ENCODE assay signal across 8 cellular contexts in the genomic region with DNA sequence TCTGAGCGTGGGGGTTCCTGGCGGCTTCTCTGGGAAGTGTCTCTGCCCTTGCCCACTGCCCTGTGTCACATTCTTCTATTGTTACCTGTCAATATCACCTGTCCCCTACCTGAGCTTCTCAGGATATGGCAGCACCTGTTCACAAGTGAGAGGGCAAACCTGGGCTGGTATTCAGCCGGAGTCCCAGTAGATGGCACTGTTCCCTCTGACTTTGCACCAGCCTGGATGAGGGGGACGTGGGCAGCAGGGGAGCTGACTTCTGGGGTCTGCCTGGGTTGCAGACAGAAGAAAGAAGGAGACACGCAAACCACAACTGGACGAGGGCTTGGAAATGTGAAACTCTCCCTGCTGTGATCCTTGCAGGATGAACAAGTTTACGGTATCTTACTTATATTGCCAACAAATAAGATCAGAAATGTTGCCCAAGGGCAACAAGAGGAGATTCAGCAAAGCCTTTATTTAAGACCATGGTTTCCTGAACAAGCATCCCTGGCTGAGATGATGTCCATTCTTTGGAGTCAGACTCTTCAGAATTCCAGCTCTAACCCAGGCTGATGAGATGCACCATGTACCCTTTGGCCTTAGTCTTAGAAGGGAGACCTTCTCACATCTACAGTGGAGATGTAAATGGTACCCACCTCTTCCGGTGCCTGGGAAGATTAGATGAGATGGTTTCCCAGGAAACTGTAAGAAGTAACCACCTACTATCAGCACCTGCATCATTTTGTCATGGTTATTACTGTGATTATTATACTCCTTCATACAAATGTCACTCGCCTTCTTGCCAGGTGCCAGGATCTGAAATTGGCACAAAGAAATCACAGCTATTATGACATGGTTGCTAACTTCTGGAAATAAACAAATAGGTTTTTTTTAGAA.
DNase-seq lines count a peak whose midpoint lies in the region; ATAC-seq and TF ChIP-seq lines count a peak whose summit lies in the region.

No MANE protein-coding gene starts in this region.

- ATAC-seq in IMR-90 (ENCODE audit: low read depth) (no peak), left lobe of liver (peak; percentile 28)
- no peak for ATAC-seq in CD4-positive, alpha-beta T cell (ENCODE audit: poor library complexity)
- no peak for ATAC-seq in stimulated activated memory B cell treated with anti-CD40 and anti-IgM and Interleukin-4, amounts not matched to agents 10 μg/mL and 1 μg/mL and 100 μg/mL, for 72 hours

- H3K18ac ChIP-seq in IMR-90 (ENCODE audit: low read depth, low read length) = no peak overlapping the region

- no peak overlapping the region for H3K4me2 ChIP-seq in IMR-90 (ENCODE audit: low read depth, low read length)

- in situ Hi-C loops in Caki2 (cut with HindIII; ENCODE audit: low pct_unique_long_range_greater_than_20kb, low sequenced_read_pairs) (no loop called here), IMR-90 (cut with MboI; ENCODE audit: low sequenced_read_pairs) (no loop called here)

- H2BK20ac ChIP-seq in IMR-90 (ENCODE audit: low read depth, low read length) = no peak overlapping the region

- no peak overlapping the region for H3K27ac ChIP-seq in IMR-90 (ENCODE audit: insufficient read depth, low read length)
- no peak overlapping the region for H3K27ac ChIP-seq in WERI-Rb-1
- no peak overlapping the region for H3K27ac ChIP-seq in CD4-positive, alpha-beta T cell (ENCODE audit: low read depth, low read length)

- H2AK5ac ChIP-seq in IMR-90 (ENCODE audit: low read depth, low read length) = no peak overlapping the region

- POLR2A ChIA-PET in IMR-90 (lab: Charles Lee; ENCODE audit: unreplicated experiment) = no interaction called here
- POLR2A ChIA-PET in CD4-positive, alpha-beta T cell (lab: Charles Lee) = interaction anchor here (0.8 kb wide), 1 partner anchor 11 kb away, joined by 4 read pairs; no protein-coding TSS in a partner anchor

- peaks cover 9% of the 10 kb centered on the region for H3K9me3 ChIP-seq in IMR-90 (ENCODE audit: control insufficient read depth, insufficient read depth, low read length)
- no peaks in the 10 kb centered on the region for H3K9me3 ChIP-seq in WERI-Rb-1 (ENCODE audit: severe bottlenecking)
- no peaks in the 10 kb centered on the region for H3K9me3 ChIP-seq in CD4-positive, alpha-beta T cell (ENCODE audit: control insufficient read depth, low read length)

- BruUV-seq in IMR-90 (replicated peaks; lab: Mats Ljungman, UMichigan) = no TSS peak

- H3K27me3 ChIP-seq in IMR-90 (ENCODE audit: control insufficient read depth, insufficient read depth, low read length) = no peaks in the 10 kb centered on the region
- peaks cover 53% of the 10 kb centered on the region for H3K27me3 ChIP-seq in WERI-Rb-1 (ENCODE audit: insufficient read depth, low read depth, severe bottlenecking)
- no peaks in the 10 kb centered on the region for H3K27me3 ChIP-seq in CD4-positive, alpha-beta T cell (ENCODE audit: control insufficient read depth, insufficient read depth, low read length)

- no peak overlapping the region for H2BK5ac ChIP-seq in IMR-90 (ENCODE audit: low read depth, low read length, poor library complexity, severe bottlenecking)

- no peak overlapping the region for H3K4ac ChIP-seq in IMR-90 (ENCODE audit: low read depth, low read length)

- no peaks in the 10 kb centered on the region for H3K9me1 ChIP-seq in IMR-90 (ENCODE audit: insufficient read depth, low read length)

- no peak overlapping the region for H3K27ac Mint-ChIP-seq in CD4-positive, alpha-beta T cell
- no peak overlapping the region for H3K27ac Mint-ChIP-seq in stimulated activated memory B cell treated with anti-CD40 and anti-IgM and Interleukin-4, amounts not matched to agents 10 μg/mL and 1 μg/mL and 100 μg/mL, for 72 hours

- peak; percentile 25 for TF ChIP-seq CTCF in IMR-90 (conservative IDR thresholded peaks at IDR 0.05; ENCODE audit: low read depth, low read length)
- peak; percentile 76 for TF ChIP-seq CTCF in WERI-Rb-1 (IDR thresholded peaks at IDR 0.05; ENCODE audit: low read depth, low read length)
- no peak for TF ChIP-seq CTCF in CD4-positive, alpha-beta T cell (IDR thresholded peaks at IDR 0.05)

- WGBS in IMR-90 (ENCODE audit: extremely low coverage in 2 of 2, insufficient read length in 1 of 2), 2 experiments = 40% methylated on average over 1 of the region's 9 CpGs; no CpG with 5 or more reads in 1 of the 2 experiments

- H2AK9ac ChIP-seq in IMR-90 (replicated peaks; ENCODE audit: low read depth, low read length, poor library complexity) = no peak overlapping the region

- no peak overlapping the region for H3K14ac ChIP-seq in IMR-90 (replicated peaks; ENCODE audit: low read depth, low read length)

- H3K56ac ChIP-seq in IMR-90 (ENCODE audit: extremely low read depth, insufficient read depth, low read length) = no peak overlapping the region

- H3K79me1 ChIP-seq in IMR-90 (ENCODE audit: low read depth in 1 of 2, low read length in 2 of 2) = no peaks in the 10 kb centered on the region

- DNase-seq in Caki2 (ENCODE audit: low read depth) (peak; percentile 30), IMR-90 (no peak), WERI-Rb-1 (peak; percentile 23), left lobe of liver (ENCODE audit: low spot score) (no peak), cerebellum (ENCODE audit: low spot score) (no peak), GDM1 (lab: John Stamatoyannopoulos, UW) (no peak)
- no peak for DNase-seq in CD4-positive, alpha-beta T cell

- no peak overlapping the region for H4K8ac ChIP-seq in IMR-90 (ENCODE audit: low read depth in 2 of 2, low read length in 2 of 2)

- peaks cover 5% of the 10 kb centered on the region for H3K9me3 Mint-ChIP-seq in CD4-positive, alpha-beta T cell
- peaks cover 6% of the 10 kb centered on the region for H3K9me3 Mint-ChIP-seq in stimulated activated memory B cell treated with anti-CD40 and anti-IgM and Interleukin-4, amounts not matched to agents 10 μg/mL and 1 μg/mL and 100 μg/mL, for 72 hours

- no peak overlapping the region for H3K4me3 ChIP-seq in IMR-90 (ENCODE audit: insufficient read depth, low read depth, low read length)
- no peak overlapping the region for H3K4me3 ChIP-seq in WERI-Rb-1 (ENCODE audit: low read depth, low read length)

- peaks cover 12% of the 10 kb centered on the region for H3K27me3 Mint-ChIP-seq in CD4-positive, alpha-beta T cell
- H3K27me3 Mint-ChIP-seq in stimulated activated memory B cell treated with anti-CD40 and anti-IgM and Interleukin-4, amounts not matched to agents 10 μg/mL and 1 μg/mL and 100 μg/mL, for 72 hours = no peaks in the 10 kb centered on the region

- no peaks in the 10 kb centered on the region for H3K4me1 Mint-ChIP-seq in CD4-positive, alpha-beta T cell (ENCODE audit: low read depth)
- H3K4me1 Mint-ChIP-seq in stimulated activated memory B cell treated with anti-CD40 and anti-IgM and Interleukin-4, amounts not matched to agents 10 μg/mL and 1 μg/mL and 100 μg/mL, for 72 hours = no peaks in the 10 kb centered on the region

- no peak overlapping the region for H3K4me3 Mint-ChIP-seq in CD4-positive, alpha-beta T cell
- no peak overlapping the region for H3K4me3 Mint-ChIP-seq in stimulated activated memory B cell treated with anti-CD40 and anti-IgM and Interleukin-4, amounts not matched to agents 10 μg/mL and 1 μg/mL and 100 μg/mL, for 72 hours

- intact Hi-C loops in IMR-90 (cut with micrococcal nuclease) = no loop called here
- intact Hi-C loops in CD4-positive, alpha-beta T cell (cut with DNase I, micrococcal nuclease) = no loop called here

- H4K20me1 ChIP-seq in IMR-90 (ENCODE audit: insufficient read depth, low read length) = no peaks in the 10 kb centered on the region

- no peak overlapping the region for H2AFZ ChIP-seq in IMR-90 (replicated peaks; ENCODE audit: low read length, poor library complexity)

- no peaks in the 10 kb centered on the region for H3K36me3 Mint-ChIP-seq in CD4-positive, alpha-beta T cell (ENCODE audit: low read depth)
- H3K36me3 Mint-ChIP-seq in stimulated activated memory B cell treated with anti-CD40 and anti-IgM and Interleukin-4, amounts not matched to agents 10 μg/mL and 1 μg/mL and 100 μg/mL, for 72 hours = no peaks in the 10 kb centered on the region

- dilution Hi-C loops in IMR-90 (cut with HindIII; ENCODE audit: low sequenced_read_pairs, unreplicated experiment) = no loop called here

- H4K91ac ChIP-seq in IMR-90 (ENCODE audit: insufficient read depth, low read depth, low read length) = no peak overlapping the region

- peak; percentile 32; the same call in 1 of the 2 replicates for TF ChIP-seq RAD21 in IMR-90 (IDR thresholded peaks at IDR 0.05; ENCODE audit: low read length)

- no peak overlapping the region for H3K23ac ChIP-seq in IMR-90 (ENCODE audit: low read depth, low read length)

- H2BK15ac ChIP-seq in IMR-90 (ENCODE audit: low read depth, low read length) = no peak overlapping the region

- H3K9ac ChIP-seq in IMR-90 (ENCODE audit: low read depth, low read length) = no peak overlapping the region

- CTCF ChIA-PET in IMR-90 (lab: Yijun Ruan, JAX) = no interaction called here
- CTCF ChIA-PET in CD4-positive, alpha-beta T cell (lab: Charles Lee) = no interaction called here

- no peak overlapping the region for H2BK120ac ChIP-seq in IMR-90 (ENCODE audit: low read depth, low read length)

- TF ChIP-seq POLR2A in IMR-90 (IDR thresholded peaks at IDR 0.05; ENCODE audit: low read depth, low read length) = no peak

- no peaks in the 10 kb centered on the region for H3K36me3 ChIP-seq in IMR-90 (ENCODE audit: control insufficient read depth, insufficient read depth, low read length)
- H3K36me3 ChIP-seq in WERI-Rb-1 = no peaks in the 10 kb centered on the region

- no peak overlapping the region for H4K5ac ChIP-seq in IMR-90 (ENCODE audit: low read depth, low read length)

- H3K4me1 ChIP-seq in IMR-90 (ENCODE audit: control insufficient read depth, insufficient read depth, low read length) = no peaks in the 10 kb centered on the region

TF ChIP-seq in IMR-90, 13 proteins besides CTCF, POLR2A, EP300 and RAD21:
- TF ChIP-seq MXI1 (IDR thresholded peaks at IDR 0.05; ENCODE audit: borderline replicate concordance, low read depth, low read length) (no peak), SMC3 (IDR thresholded peaks at IDR 0.05; ENCODE audit: low read depth, low read length) (0 out of 2 replicates have a peak, but pooled peaks have one; percentile 9)

Comparison
In these comparisons a context has a peak if more than half of its experiments do, and no peak if none do; other contexts are left out.
1. DNase-seq: peak in Caki2 (single experiment) and WERI-Rb-1 (single experiment); none in IMR-90 (single experiment), left lobe of liver (single experiment), cerebellum (single experiment), CD4-positive, alpha-beta T cell (0 of 10) and GDM1 (single experiment).